ENCODE assay signal across 8 cellular contexts in genomic region chr4:6885953-6886557, GRCh38. TPM values are rescaled to one million over a fixed set of nuclear protein-coding genes. Genes with fewer than 3 reads are reported as not detected.
A peak's percentile ranks its signal among the peaks of the same experiment; 100 is the strongest.
DNase-seq lines count a peak whose midpoint lies in the region; ATAC-seq, FAIRE-seq and TF ChIP-seq lines count a peak whose summit lies in the region.

No MANE protein-coding gene starts in this region.

- peaks cover 8% of the 10 kb centered on the region for H3F3A ChIP-seq in smooth muscle cell (ENCODE audit: low read depth)

- peak overlapping the region; percentile 64 for H3K4me3 Mint-ChIP-seq in astrocyte (ENCODE audit: unreplicated experiment)
- H3K4me3 Mint-ChIP-seq in immature natural killer cell: no peak overlapping the region

- peak; percentile 41 for FAIRE-seq in astrocyte (lab: Jason Lieb, UNC)

- H3K79me2 ChIP-seq in astrocyte (ENCODE audit: insufficient read depth, low read length) (no peaks in the 10 kb centered on the region), smooth muscle cell (ENCODE audit: low read depth) (no peaks in the 10 kb centered on the region)

- H3K9me3 ChIP-seq in AG04450 (ENCODE audit: control insufficient read depth, insufficient read depth, low read length) (peaks cover 31% of the 10 kb centered on the region), astrocyte (ENCODE audit: insufficient read depth, low read depth, low read length) (no peaks in the 10 kb centered on the region), smooth muscle cell (replicated peaks; ENCODE audit: low read depth) (no peaks in the 10 kb centered on the region)

- H3K36me3 ChIP-seq in astrocyte (ENCODE audit: insufficient read depth, low read length): peaks cover 15% of the 10 kb centered on the region
- no peaks in the 10 kb centered on the region for H3K36me3 ChIP-seq in smooth muscle cell (ENCODE audit: low read depth)

- in situ Hi-C loops in GM13976 (cut with MboI; ENCODE audit: low sequenced_read_pairs, unreplicated experiment): loop anchor here (25.0 kb wide), 1 partner anchor 174 kb away; the partner anchor contains the start of genes BLOC1S4 and MRFAP1L1

- H3K27me3 ChIP-seq in AG04450 (ENCODE audit: control insufficient read depth, insufficient read depth, low read length) (no peaks in the 10 kb centered on the region), astrocyte (ENCODE audit: insufficient read depth, low read length) (no peaks in the 10 kb centered on the region), smooth muscle cell (ENCODE audit: low read depth) (no peaks in the 10 kb centered on the region)

- CTCF ChIA-PET in AG04450 (lab: Charles Lee): interaction anchor here (0.7 to 3.2 kb wide), 8 partner anchors 12 to 185 kb away, joined by 3 to 24 read pairs (median 4); partner anchors contain the start of gene TADA2B

- H3K4me1 Mint-ChIP-seq in astrocyte (ENCODE audit: low read depth, unreplicated experiment) (peaks cover 13% of the 10 kb centered on the region), immature natural killer cell (peaks cover 15 to 21% of the 10 kb centered on the region in 2 donors)

- ATAC-seq in GM21825 (IDR thresholded peaks at IDR 0.05; ENCODE audit: unreplicated experiment): no peak
- no peak for ATAC-seq in HG02623 (IDR thresholded peaks at IDR 0.05; ENCODE audit: unreplicated experiment)

- H3K27ac Mint-ChIP-seq in astrocyte (ENCODE audit: unreplicated experiment) (peak overlapping the region; percentile 66), immature natural killer cell (peak overlapping the region; percentile 25 to 79 (median 64))

- TF ChIP-seq CTCF in AG04450 (IDR thresholded peaks at IDR 0.05; ENCODE audit: low read depth, low read length) (no peak), GM13976 (IDR thresholded peaks at IDR 0.05; ENCODE audit: borderline replicate concordance, control extremely low read depth, extremely low read depth, insufficient read depth, missing control alignments) (no peak), astrocyte (IDR thresholded peaks at IDR 0.05; ENCODE audit: insufficient read depth, low read depth, low read length) (peak; percentile 10), smooth muscle cell (IDR thresholded peaks at IDR 0.05; ENCODE audit: borderline replicate concordance, insufficient read depth, poor library complexity, severe bottlenecking) (no peak)

- POLR2A ChIA-PET in AG04450 (lab: Yijun Ruan, JAX): interaction anchor here (1.4 kb wide), 1 partner anchor 23 kb away, joined by 6 read pairs; the partner anchor contains the start of gene TBC1D14

- H3K36me3 Mint-ChIP-seq in astrocyte (ENCODE audit: low read depth, unreplicated experiment) (peaks cover 12% of the 10 kb centered on the region), immature natural killer cell (peaks cover 8 to 21% (median 8%) of the 10 kb centered on the region in 3 donors)

- H3K27me3 Mint-ChIP-seq in astrocyte (ENCODE audit: low read depth, unreplicated experiment) (no peaks in the 10 kb centered on the region), immature natural killer cell (ENCODE audit: low read depth in 3 of 3) (no peaks in the 10 kb centered on the region)

- H3K9me3 Mint-ChIP-seq in astrocyte (ENCODE audit: unreplicated experiment) (no peaks in the 10 kb centered on the region), immature natural killer cell (no peaks in the 10 kb centered on the region)

- H3K4me1 ChIP-seq in astrocyte (ENCODE audit: insufficient read depth, low read length) (peaks cover 13% of the 10 kb centered on the region), smooth muscle cell (ENCODE audit: low read depth) (peaks cover 14% of the 10 kb centered on the region)

- H2AFZ ChIP-seq in astrocyte (ENCODE audit: low read depth, low read length): peak overlapping the region; percentile 26
- H2AFZ ChIP-seq in smooth muscle cell (ENCODE audit: low read depth): no peak overlapping the region

- DNase-seq in AG04450 (ENCODE audit: low read depth, low spot score): no peak
- DNase-seq in GM13976 (ENCODE audit: low spot score): peak; percentile 41
- DNase-seq in NCI-H2107 (lab: John Stamatoyannopoulos, UW): peak; percentile 32
- DNase-seq in astrocyte (ENCODE audit: low read depth): peak; percentile 75
- DNase-seq in immature natural killer cell: peak in 2 of 3 donors; percentile 10 to 43
- DNase-seq in smooth muscle cell (lab: John Stamatoyannopoulos, UW; ENCODE audit: unreplicated experiment): no peak

- H3K4me3 ChIP-seq in AG04450 (ENCODE audit: low read depth, low read length) (no peak overlapping the region), astrocyte (ENCODE audit: insufficient read depth, low read depth, low read length) (no peak overlapping the region), smooth muscle cell (no peak overlapping the region)

- 69% methylated on average over 15 of the region's 15 CpGs for WGBS in smooth muscle cell (ENCODE audit: low lambda C conversion rate)

- H3K27ac ChIP-seq in AG04450 (ENCODE audit: low read depth, low read length) (peak overlapping the region; percentile 61), astrocyte (ENCODE audit: low read depth, low read length) (peak overlapping the region; percentile 64), smooth muscle cell (ENCODE audit: low read depth) (peak overlapping the region; percentile 72)

- H4K20me1 ChIP-seq in astrocyte (ENCODE audit: insufficient read depth, low read length) (no peaks in the 10 kb centered on the region), smooth muscle cell (ENCODE audit: low read depth) (no peaks in the 10 kb centered on the region)

- peak overlapping the region; percentile 60 for H3K9ac ChIP-seq in astrocyte (ENCODE audit: low read length)
- peak overlapping the region; percentile 17 for H3K9ac ChIP-seq in smooth muscle cell (ENCODE audit: low read depth)

- peak overlapping the region; percentile 78 for H3K4me2 ChIP-seq in astrocyte (ENCODE audit: low read length)
- peak overlapping the region; percentile 31 for H3K4me2 ChIP-seq in smooth muscle cell

RNA-seq across cellular contexts. Expression of gene TBC1D14, which starts 23.6 kb away (rescaled TPM):
- 46.3 and 47.1 TPM in 2 replicates for polyA plus RNA-seq in AG04450 (2011; rRNA removed)
- polyA minus RNA-seq in AG04450 (2011; rRNA and poly(A)+ RNA removed): 43.8 and 50.4 TPM in 2 replicates
- 25.8 and 30.4 TPM in 2 replicates for total RNA-seq in astrocyte
- 10 to 100 TPM; 25.6 to 39.8 (median 26.6) TPM for polyA plus RNA-seq in immature natural killer cell
- total RNA-seq in smooth muscle cell: 24.4 and 31.6 TPM in 2 replicates
- 13.0 and 20.9 TPM in 2 replicates for polyA plus RNA-seq in smooth muscle cell

Comparison
In these comparisons a context has a peak if more than half of its experiments do, and no peak if none do; other contexts are left out.
1. DNase-seq: peak in GM13976 (single experiment), NCI-H2107 (single experiment), astrocyte (single experiment) and immature natural killer cell (2 of 3); none in AG04450 (single experiment) and smooth muscle cell (single experiment).
2. Peak in every context shown above with its lines, with median percentiles within 50 percentile points of each other: H3K27ac ChIP-seq.